Comparison of ENCODE assay signal across 1 cellular context in genomic region chr14:96461950-96462798, GRCh38.
TF ChIP-seq lines count a peak whose summit lies in the region.

No MANE protein-coding gene starts in this region.

TF ChIP-seq in HepG2, 621 proteins besides CTCF, POLR2A, EP300 and RAD21 (continued from another document and continues in another):
- TF ChIP-seq, protein P1, sequence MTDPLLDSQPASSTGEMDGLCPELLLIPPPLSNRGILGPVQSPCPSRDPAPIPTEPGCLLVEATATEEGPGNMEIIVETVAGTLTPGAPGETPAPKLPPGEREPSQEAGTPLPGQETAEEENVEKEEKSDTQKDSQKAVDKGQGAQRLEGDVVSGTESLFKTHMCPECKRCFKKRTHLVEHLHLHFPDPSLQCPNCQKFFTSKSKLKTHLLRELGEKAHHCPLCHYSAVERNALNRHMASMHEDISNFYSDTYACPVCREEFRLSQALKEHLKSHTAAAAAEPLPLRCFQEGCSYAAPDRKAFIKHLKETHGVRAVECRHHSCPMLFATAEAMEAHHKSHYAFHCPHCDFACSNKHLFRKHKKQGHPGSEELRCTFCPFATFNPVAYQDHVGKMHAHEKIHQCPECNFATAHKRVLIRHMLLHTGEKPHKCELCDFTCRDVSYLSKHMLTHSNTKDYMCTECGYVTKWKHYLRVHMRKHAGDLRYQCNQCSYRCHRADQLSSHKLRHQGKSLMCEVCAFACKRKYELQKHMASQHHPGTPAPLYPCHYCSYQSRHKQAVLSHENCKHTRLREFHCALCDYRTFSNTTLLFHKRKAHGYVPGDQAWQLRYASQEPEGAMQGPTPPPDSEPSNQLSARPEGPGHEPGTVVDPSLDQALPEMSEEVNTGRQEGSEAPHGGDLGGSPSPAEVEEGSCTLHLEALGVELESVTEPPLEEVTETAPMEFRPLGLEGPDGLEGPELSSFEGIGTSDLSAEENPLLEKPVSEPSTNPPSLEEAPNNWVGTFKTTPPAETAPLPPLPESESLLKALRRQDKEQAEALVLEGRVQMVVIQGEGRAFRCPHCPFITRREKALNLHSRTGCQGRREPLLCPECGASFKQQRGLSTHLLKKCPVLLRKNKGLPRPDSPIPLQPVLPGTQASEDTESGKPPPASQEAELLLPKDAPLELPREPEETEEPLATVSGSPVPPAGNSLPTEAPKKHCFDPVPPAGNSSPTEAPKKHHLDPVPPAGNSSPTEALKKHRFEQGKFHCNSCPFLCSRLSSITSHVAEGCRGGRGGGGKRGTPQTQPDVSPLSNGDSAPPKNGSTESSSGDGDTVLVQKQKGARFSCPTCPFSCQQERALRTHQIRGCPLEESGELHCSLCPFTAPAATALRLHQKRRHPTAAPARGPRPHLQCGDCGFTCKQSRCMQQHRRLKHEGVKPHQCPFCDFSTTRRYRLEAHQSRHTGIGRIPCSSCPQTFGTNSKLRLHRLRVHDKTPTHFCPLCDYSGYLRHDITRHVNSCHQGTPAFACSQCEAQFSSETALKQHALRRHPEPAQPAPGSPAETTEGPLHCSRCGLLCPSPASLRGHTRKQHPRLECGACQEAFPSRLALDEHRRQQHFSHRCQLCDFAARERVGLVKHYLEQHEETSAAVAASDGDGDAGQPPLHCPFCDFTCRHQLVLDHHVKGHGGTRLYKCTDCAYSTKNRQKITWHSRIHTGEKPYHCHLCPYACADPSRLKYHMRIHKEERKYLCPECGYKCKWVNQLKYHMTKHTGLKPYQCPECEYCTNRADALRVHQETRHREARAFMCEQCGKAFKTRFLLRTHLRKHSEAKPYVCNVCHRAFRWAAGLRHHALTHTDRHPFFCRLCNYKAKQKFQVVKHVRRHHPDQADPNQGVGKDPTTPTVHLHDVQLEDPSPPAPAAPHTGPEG (CRISPR knock-in tag; IDR thresholded peaks at IDR 0.05) = no peak
- TF ChIP-seq MYNN (CRISPR knock-in tag; IDR thresholded peaks at IDR 0.05; ENCODE audit: low read depth) (no peak), SMARCC2 (IDR thresholded peaks at IDR 0.05) (no peak), ZNF552 (CRISPR knock-in tag; IDR thresholded peaks at IDR 0.05; ENCODE audit: borderline replicate concordance) (no peak), CREBL2 (CRISPR knock-in tag; IDR thresholded peaks at IDR 0.05; ENCODE audit: borderline replicate concordance) (no peak), DBP (CRISPR knock-in tag; IDR thresholded peaks at IDR 0.05; ENCODE audit: not compliant biosample characterization) (no peak), REXO4 (CRISPR knock-in tag; IDR thresholded peaks at IDR 0.05; ENCODE audit: borderline replicate concordance) (no peak), ZNF253 (CRISPR knock-in tag; IDR thresholded peaks at IDR 0.05; ENCODE audit: borderline replicate concordance) (no peak), ZNF773 (CRISPR knock-in tag; IDR thresholded peaks at IDR 0.05; ENCODE audit: borderline replicate concordance) (no peak), ZFP1 (CRISPR knock-in tag; IDR thresholded peaks at IDR 0.05) (no peak), MXI1 (IDR thresholded peaks at IDR 0.05; ENCODE audit: borderline replicate concordance, low read depth, low read length) (no peak), RXRB (CRISPR knock-in tag; IDR thresholded peaks at IDR 0.05; ENCODE audit: borderline replicate concordance) (peak; percentile 82), ZFP82 (CRISPR knock-in tag; IDR thresholded peaks at IDR 0.05; ENCODE audit: borderline replicate concordance) (no peak), NFE2L2 (IDR thresholded peaks at IDR 0.05; ENCODE audit: low read length) (no peak), RXRA (CRISPR knock-in tag; IDR thresholded peaks at IDR 0.05) (peak; percentile 36; the same call in 1 of the 2 replicates), KLF9 (CRISPR knock-in tag; IDR thresholded peaks at IDR 0.05; ENCODE audit: low read depth) (no peak), PRMT3 (CRISPR knock-in tag; IDR thresholded peaks at IDR 0.05; ENCODE audit: borderline replicate concordance, low read depth) (no peak), YEATS4 (CRISPR knock-in tag; IDR thresholded peaks at IDR 0.05; ENCODE audit: borderline replicate concordance) (peak; percentile 25; the same call in 1 of the 2 replicates), NFKB2 (CRISPR knock-in tag; IDR thresholded peaks at IDR 0.05; ENCODE audit: borderline replicate concordance) (0 out of 2 replicates have a peak, but pooled peaks have one; percentile 51), REST (IDR thresholded peaks at IDR 0.05; ENCODE audit: borderline replicate concordance in 1 of 2, low read depth in 1 of 2, low read length in 2 of 2) (no peak), HNRNPK (IDR thresholded peaks at IDR 0.05; ENCODE audit: low read depth, low read length, poor library complexity, severe bottlenecking) (no peak), KDM1A (CRISPR knock-in tag; IDR thresholded peaks at IDR 0.05) (0 out of 2 replicates have a peak, but pooled peaks have one; percentile 38), ZNF20 (CRISPR knock-in tag; IDR thresholded peaks at IDR 0.05) (no peak), GTF2F1 (IDR thresholded peaks at IDR 0.05; ENCODE audit: low read length) (no peak), CENPX (CRISPR knock-in tag; IDR thresholded peaks at IDR 0.05) (no peak), ZNF766 (CRISPR knock-in tag; IDR thresholded peaks at IDR 0.05; ENCODE audit: borderline replicate concordance) (no peak), MATR3 (CRISPR knock-in tag; IDR thresholded peaks at IDR 0.05) (no peak), ETS1 (CRISPR knock-in tag; IDR thresholded peaks at IDR 0.05) (no peak), FOXO1 (CRISPR knock-in tag; IDR thresholded peaks at IDR 0.05) (peak; percentile 94), BHLHE40 (IDR thresholded peaks at IDR 0.05; ENCODE audit: low read length) (peak; percentile 63; the same call in 1 of the 2 replicates), HOXA7 (CRISPR knock-in tag; IDR thresholded peaks at IDR 0.05) (no peak), HES4 (CRISPR knock-in tag; IDR thresholded peaks at IDR 0.05; ENCODE audit: borderline replicate concordance) (no peak), ZBTB7B (CRISPR knock-in tag; IDR thresholded peaks at IDR 0.05) (peak; percentile 79)
- TF ChIP-seq, protein P2, sequence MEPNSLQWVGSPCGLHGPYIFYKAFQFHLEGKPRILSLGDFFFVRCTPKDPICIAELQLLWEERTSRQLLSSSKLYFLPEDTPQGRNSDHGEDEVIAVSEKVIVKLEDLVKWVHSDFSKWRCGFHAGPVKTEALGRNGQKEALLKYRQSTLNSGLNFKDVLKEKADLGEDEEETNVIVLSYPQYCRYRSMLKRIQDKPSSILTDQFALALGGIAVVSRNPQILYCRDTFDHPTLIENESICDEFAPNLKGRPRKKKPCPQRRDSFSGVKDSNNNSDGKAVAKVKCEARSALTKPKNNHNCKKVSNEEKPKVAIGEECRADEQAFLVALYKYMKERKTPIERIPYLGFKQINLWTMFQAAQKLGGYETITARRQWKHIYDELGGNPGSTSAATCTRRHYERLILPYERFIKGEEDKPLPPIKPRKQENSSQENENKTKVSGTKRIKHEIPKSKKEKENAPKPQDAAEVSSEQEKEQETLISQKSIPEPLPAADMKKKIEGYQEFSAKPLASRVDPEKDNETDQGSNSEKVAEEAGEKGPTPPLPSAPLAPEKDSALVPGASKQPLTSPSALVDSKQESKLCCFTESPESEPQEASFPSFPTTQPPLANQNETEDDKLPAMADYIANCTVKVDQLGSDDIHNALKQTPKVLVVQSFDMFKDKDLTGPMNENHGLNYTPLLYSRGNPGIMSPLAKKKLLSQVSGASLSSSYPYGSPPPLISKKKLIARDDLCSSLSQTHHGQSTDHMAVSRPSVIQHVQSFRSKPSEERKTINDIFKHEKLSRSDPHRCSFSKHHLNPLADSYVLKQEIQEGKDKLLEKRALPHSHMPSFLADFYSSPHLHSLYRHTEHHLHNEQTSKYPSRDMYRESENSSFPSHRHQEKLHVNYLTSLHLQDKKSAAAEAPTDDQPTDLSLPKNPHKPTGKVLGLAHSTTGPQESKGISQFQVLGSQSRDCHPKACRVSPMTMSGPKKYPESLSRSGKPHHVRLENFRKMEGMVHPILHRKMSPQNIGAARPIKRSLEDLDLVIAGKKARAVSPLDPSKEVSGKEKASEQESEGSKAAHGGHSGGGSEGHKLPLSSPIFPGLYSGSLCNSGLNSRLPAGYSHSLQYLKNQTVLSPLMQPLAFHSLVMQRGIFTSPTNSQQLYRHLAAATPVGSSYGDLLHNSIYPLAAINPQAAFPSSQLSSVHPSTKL (CRISPR knock-in tag; IDR thresholded peaks at IDR 0.05) = peak; percentile 88
- TF ChIP-seq, protein P3, sequence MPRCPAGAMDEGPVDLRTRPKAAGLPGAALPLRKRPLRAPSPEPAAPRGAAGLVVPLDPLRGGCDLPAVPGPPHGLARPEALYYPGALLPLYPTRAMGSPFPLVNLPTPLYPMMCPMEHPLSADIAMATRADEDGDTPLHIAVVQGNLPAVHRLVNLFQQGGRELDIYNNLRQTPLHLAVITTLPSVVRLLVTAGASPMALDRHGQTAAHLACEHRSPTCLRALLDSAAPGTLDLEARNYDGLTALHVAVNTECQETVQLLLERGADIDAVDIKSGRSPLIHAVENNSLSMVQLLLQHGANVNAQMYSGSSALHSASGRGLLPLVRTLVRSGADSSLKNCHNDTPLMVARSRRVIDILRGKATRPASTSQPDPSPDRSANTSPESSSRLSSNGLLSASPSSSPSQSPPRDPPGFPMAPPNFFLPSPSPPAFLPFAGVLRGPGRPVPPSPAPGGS (CRISPR knock-in tag; IDR thresholded peaks at IDR 0.05) = no peak
- TF ChIP-seq, protein P4, sequence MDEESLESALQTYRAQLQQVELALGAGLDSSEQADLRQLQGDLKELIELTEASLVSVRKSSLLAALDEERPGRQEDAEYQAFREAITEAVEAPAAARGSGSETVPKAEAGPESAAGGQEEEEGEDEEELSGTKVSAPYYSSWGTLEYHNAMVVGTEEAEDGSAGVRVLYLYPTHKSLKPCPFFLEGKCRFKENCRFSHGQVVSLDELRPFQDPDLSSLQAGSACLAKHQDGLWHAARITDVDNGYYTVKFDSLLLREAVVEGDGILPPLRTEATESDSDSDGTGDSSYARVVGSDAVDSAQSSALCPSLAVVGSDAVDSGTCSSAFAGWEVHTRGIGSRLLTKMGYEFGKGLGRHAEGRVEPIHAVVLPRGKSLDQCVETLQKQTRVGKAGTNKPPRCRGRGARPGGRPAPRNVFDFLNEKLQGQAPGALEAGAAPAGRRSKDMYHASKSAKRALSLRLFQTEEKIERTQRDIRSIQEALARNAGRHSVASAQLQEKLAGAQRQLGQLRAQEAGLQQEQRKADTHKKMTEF (CRISPR knock-in tag; IDR thresholded peaks at IDR 0.05) = peak; percentile 82
- TF ChIP-seq, protein P5, sequence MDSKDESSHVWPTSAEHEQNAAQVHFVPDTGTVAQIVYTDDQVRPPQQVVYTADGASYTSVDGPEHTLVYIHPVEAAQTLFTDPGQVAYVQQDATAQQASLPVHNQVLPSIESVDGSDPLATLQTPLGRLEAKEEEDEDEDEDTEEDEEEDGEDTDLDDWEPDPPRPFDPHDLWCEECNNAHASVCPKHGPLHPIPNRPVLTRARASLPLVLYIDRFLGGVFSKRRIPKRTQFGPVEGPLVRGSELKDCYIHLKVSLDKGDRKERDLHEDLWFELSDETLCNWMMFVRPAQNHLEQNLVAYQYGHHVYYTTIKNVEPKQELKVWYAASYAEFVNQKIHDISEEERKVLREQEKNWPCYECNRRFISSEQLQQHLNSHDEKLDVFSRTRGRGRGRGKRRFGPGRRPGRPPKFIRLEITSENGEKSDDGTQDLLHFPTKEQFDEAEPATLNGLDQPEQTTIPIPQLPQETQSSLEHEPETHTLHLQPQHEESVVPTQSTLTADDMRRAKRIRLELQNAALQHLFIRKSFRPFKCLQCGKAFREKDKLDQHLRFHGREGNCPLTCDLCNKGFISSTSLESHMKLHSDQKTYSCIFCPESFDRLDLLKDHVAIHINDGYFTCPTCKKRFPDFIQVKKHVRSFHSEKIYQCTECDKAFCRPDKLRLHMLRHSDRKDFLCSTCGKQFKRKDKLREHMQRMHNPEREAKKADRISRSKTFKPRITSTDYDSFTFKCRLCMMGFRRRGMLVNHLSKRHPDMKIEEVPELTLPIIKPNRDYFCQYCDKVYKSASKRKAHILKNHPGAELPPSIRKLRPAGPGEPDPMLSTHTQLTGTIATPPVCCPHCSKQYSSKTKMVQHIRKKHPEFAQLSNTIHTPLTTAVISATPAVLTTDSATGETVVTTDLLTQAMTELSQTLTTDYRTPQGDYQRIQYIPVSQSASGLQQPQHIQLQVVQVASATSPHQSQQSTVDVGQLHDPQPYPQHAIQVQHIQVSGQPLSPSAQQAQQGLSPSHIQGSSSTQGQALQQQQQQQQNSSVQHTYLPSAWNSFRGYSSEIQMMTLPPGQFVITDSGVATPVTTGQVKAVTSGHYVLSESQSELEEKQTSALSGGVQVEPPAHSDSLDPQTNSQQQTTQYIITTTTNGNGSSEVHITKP (CRISPR knock-in tag; IDR thresholded peaks at IDR 0.05; ENCODE audit: low read depth) = no peak
